1 cellular context compared by ENCODE assay signal in the genomic region with DNA sequence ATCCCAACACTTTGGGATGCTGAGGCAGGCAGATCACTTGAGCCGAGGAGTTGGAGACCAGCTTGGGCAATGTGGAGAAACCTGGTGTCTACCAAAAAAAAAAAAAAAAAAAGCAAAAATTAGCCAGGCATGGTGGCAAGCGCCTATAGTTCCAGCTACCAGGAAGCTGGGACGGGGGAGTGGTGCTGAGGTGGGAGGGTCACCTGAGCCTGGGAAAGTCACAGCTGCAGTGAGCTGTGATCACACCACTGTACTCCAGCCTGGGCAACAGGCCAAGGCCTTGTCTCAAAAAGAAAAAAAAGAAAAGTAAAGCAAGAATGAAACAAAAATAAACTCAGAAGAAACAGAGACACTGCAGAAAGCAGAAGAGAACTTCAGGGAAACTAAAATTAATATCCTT.
TF ChIP-seq lines count a peak whose summit lies in the region.

No MANE protein-coding gene starts in this region.

TF ChIP-seq in HepG2, 621 proteins besides CTCF, POLR2A, EP300 and RAD21:
- TF ChIP-seq, protein P1, sequence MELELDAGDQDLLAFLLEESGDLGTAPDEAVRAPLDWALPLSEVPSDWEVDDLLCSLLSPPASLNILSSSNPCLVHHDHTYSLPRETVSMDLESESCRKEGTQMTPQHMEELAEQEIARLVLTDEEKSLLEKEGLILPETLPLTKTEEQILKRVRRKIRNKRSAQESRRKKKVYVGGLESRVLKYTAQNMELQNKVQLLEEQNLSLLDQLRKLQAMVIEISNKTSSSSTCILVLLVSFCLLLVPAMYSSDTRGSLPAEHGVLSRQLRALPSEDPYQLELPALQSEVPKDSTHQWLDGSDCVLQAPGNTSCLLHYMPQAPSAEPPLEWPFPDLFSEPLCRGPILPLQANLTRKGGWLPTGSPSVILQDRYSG (CRISPR knock-in tag; IDR thresholded peaks at IDR 0.05): no peak
- TF ChIP-seq, protein P2, sequence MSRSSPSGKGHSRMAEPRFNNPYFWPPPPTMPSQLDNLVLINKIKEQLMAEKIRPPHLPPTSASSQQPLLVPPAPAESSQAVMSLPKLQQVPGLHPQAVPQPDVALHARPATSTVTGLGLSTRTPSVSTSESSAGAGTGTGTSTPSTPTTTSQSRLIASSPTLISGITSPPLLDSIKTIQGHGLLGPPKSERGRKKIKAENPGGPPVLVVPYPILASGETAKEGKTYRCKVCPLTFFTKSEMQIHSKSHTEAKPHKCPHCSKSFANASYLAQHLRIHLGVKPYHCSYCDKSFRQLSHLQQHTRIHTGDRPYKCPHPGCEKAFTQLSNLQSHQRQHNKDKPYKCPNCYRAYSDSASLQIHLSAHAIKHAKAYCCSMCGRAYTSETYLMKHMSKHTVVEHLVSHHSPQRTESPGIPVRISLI (CRISPR knock-in tag; IDR thresholded peaks at IDR 0.05; ENCODE audit: borderline replicate concordance): peak; percentile 32; the same call in 1 of the 2 replicates
- TF ChIP-seq ELF3 (CRISPR knock-in tag; IDR thresholded peaks at IDR 0.05): 0 out of 2 replicates have a peak, but pooled peaks have one; percentile 16
- TF ChIP-seq ZMYM4 (CRISPR knock-in tag; IDR thresholded peaks at IDR 0.05): 0 out of 2 replicates have a peak, but pooled peaks have one; percentile 40
